ENCODE assay signal across 25 cellular contexts in genomic region chr22:47386812-47387510, GRCh38.
"Had no signal": no experiment of that assay in that cellular context is flagged by ENCODE, and none has a peak within 500 bp of the region (broad histone marks: within the 10 kb centered on the region; RNA-seq: fewer than 3 reads in every experiment).

No MANE protein-coding gene starts in this region.

- H3K27me3 ChIP-seq: body of pancreas, vagina had no signal

- ATAC-seq: activated CD4-positive, alpha-beta T cell treated with anti-CD3 and anti-CD28 coated beads for 36 hours; activated CD8-positive, alpha-beta memory T cell treated with anti-CD3 and anti-CD28 coated beads, Interleukin-2, amount 10 ng/mL, durations not matched to agents 7 days and 5 days; activated CD8-positive, alpha-beta T cell treated with anti-CD3 and anti-CD28 coated beads, Interleukin-2, amount 10 ng/mL, durations not matched to agents 7 days and 5 days; activated naive CD8-positive, alpha-beta T cell treated with anti-CD3 and anti-CD28 coated beads, Interleukin-2, amount 50 U/mL, for 24 hours; body of pancreas; left colon; naive thymus-derived CD8-positive, alpha-beta T cell; right cardiac atrium; stimulated activated memory B cell treated with anti-CD40 and anti-IgM and Interleukin-4, amounts not matched to agents 10 μg/mL and 1 μg/mL and 100 μg/mL, for 72 hours; stimulated activated naive CD8-positive, alpha-beta T cell treated with anti-CD3 and anti-CD28 coated beads, Interleukin-15, amount 100 ng/mL, for 72 hours had no signal

- DNase-seq: activated CD4-positive, alpha-beta T cell treated with anti-CD3 and anti-CD28 coated beads for 36 hours; activated CD4-positive, CD25-positive, alpha-beta regulatory T cell; activated CD8-positive, alpha-beta memory T cell treated with anti-CD3 and anti-CD28 coated beads, Interleukin-2, amount 10 ng/mL, durations not matched to agents 7 days and 5 days; activated CD8-positive, alpha-beta T cell treated with anti-CD3 and anti-CD28 coated beads, Interleukin-2, amount 10 ng/mL, durations not matched to agents 7 days and 5 days; activated naive CD8-positive, alpha-beta T cell treated with anti-CD3 and anti-CD28 coated beads, Interleukin-2, amount 50 U/mL, for 24 hours; activated T-cell treated with anti-CD3 and anti-CD28 coated beads, Interleukin-2, amount 50 U/mL, for 48 hours; body of pancreas; cerebellar nuclear complex; effector memory CD4-positive, alpha-beta T cell; left colon; midbrain; naive thymus-derived CD8-positive, alpha-beta T cell; nucleus accumbens; right cardiac atrium; stimulated activated CD4-positive, alpha-beta T cell treated with anti-CD3 and anti-CD28 coated beads, Interleukin-1b, Interleukin-23, amount 100 ng/mL, for 48 hours; stimulated activated CD4-positive, alpha-beta T cell treated with anti-CD3 and anti-CD28 coated beads, Interleukin-4, amount 100 ng/mL, for 4 hours; stimulated activated CD8-positive, alpha-beta memory T cell treated with anti-CD3 and anti-CD28 coated beads, Interleukin-4, amount 100 ng/mL, for 48 hours; stimulated activated naive CD8-positive, alpha-beta T cell treated with anti-CD3 and anti-CD28 coated beads, Interleukin-15, amount 100 ng/mL, for 72 hours; substantia nigra had no signal

- H3K36me3 ChIP-seq: vagina had no signal

- H3K4me1 ChIP-seq: body of pancreas, parathyroid adenoma, vagina had no signal

- H3K4me3 ChIP-seq: body of pancreas, coronary artery, dorsolateral prefrontal cortex, skin epidermis, vagina had no signal

- H3K9me3 ChIP-seq: body of pancreas, vagina had no signal

- H3K27ac ChIP-seq: body of pancreas, coronary artery, dorsolateral prefrontal cortex, parathyroid adenoma, skin epidermis, vagina had no signal
